Comparison of ENCODE assay signal across 8 cellular contexts in genomic region chr6:152637422-152638047, GRCh38. TPM values are rescaled to one million over a fixed set of nuclear protein-coding genes. Genes with fewer than 3 reads are reported as not detected.
DNase-seq lines count a peak whose midpoint lies in the region; ATAC-seq and TF ChIP-seq lines count a peak whose summit lies in the region.

No MANE protein-coding gene starts in this region.

- no peaks in the 10 kb centered on the region for H3K27me3 ChIP-seq in dorsolateral prefrontal cortex
- H3K27me3 ChIP-seq in muscle layer of colon (ENCODE audit: control insufficient read depth in 1 of 2, insufficient read depth in 2 of 2, low read length in 2 of 2), result no peaks in the 10 kb centered on the region
- H3K27me3 ChIP-seq in upper lobe of left lung, result no peaks in the 10 kb centered on the region

- no peak for DNase-seq in activated naive CD8-positive, alpha-beta T cell treated with anti-CD3 and anti-CD28 coated beads, Interleukin-2, amount 50 U/mL, for 24 hours
- DNase-seq in dorsolateral prefrontal cortex, result no peak
- no peak for DNase-seq in upper lobe of left lung

- H3K27me3 Mint-ChIP-seq in activated naive CD8-positive, alpha-beta T cell, result peaks cover 32% of the 10 kb centered on the region
- peaks cover 40% of the 10 kb centered on the region for H3K27me3 Mint-ChIP-seq in activated naive CD8-positive, alpha-beta T cell treated with anti-CD3 and anti-CD28 coated beads, Interleukin-2, amount 50 U/mL, for 24 hours

- peaks cover 11% of the 10 kb centered on the region for H3K4me1 Mint-ChIP-seq in activated naive CD8-positive, alpha-beta T cell (ENCODE audit: low read depth)
- H3K4me1 Mint-ChIP-seq in activated naive CD8-positive, alpha-beta T cell treated with anti-CD3 and anti-CD28 coated beads, Interleukin-2, amount 50 U/mL, for 24 hours, result peaks cover 7% of the 10 kb centered on the region

- H3K27ac Mint-ChIP-seq in activated naive CD8-positive, alpha-beta T cell, result no peak overlapping the region
- no peak overlapping the region for H3K27ac Mint-ChIP-seq in activated naive CD8-positive, alpha-beta T cell treated with anti-CD3 and anti-CD28 coated beads, Interleukin-2, amount 50 U/mL, for 24 hours

- no peak for ATAC-seq in activated naive CD8-positive, alpha-beta T cell treated with anti-CD3 and anti-CD28 coated beads, Interleukin-2, amount 50 U/mL, for 24 hours
- no peak for ATAC-seq in upper lobe of left lung (ENCODE audit: low FRiP score in 2 of 2)
- ATAC-seq in GM18909 (IDR thresholded peaks at IDR 0.05; ENCODE audit: poor library complexity, unreplicated experiment), result no peak
- no peak for ATAC-seq in HG02623 (IDR thresholded peaks at IDR 0.05; ENCODE audit: unreplicated experiment)
- ATAC-seq in HG03108 (IDR thresholded peaks at IDR 0.05; ENCODE audit: unreplicated experiment), result no peak

- WGBS in upper lobe of left lung, 2 donors, result 47 to 49% methylated on average over 8 of the region's 8 CpGs

- H3K4me3 ChIP-seq in dorsolateral prefrontal cortex (peak overlapping the region; percentile 49 to 84 (median 71)), muscle layer of colon (ENCODE audit: low read depth in 1 of 2, low read length in 2 of 2) (peak overlapping the region; percentile 81 to 84), upper lobe of left lung (peak overlapping the region in 3 of 4 donors; percentile 55 to 85 (median 82))

- H3K27ac ChIP-seq in dorsolateral prefrontal cortex, result peak overlapping the region in 50 of 59 donors; percentile 50 to 96 (median 86)
- peak overlapping the region; percentile 89 for H3K27ac ChIP-seq in muscle layer of colon (ENCODE audit: low read depth, low read length)
- H3K27ac ChIP-seq in upper lobe of left lung, result peak overlapping the region; percentile 77 to 92 (median 81)

- intact Hi-C loops in dorsolateral prefrontal cortex (cut with DNase I), result loop anchor here (10.0 kb wide), 2 partner anchors 73 to 163 kb away; no protein-coding TSS in a partner anchor

- peak in 1 of 56 donors; percentile 7 for TF ChIP-seq CTCF in dorsolateral prefrontal cortex (IDR thresholded peaks at IDR 0.05 in 54 of 56, conservative IDR thresholded peaks at IDR 0.05 in 2 of 56; ENCODE audit: low read depth in 1 of 56, partially characterized antibody in 56 of 56)
- TF ChIP-seq CTCF in upper lobe of left lung (IDR thresholded peaks at IDR 0.05), result no peak

- no peaks in the 10 kb centered on the region for H3K9me3 ChIP-seq in muscle layer of colon (ENCODE audit: low read length)
- H3K9me3 ChIP-seq in upper lobe of left lung, result no peaks in the 10 kb centered on the region

- TF ChIP-seq POLR2A in upper lobe of left lung (IDR thresholded peaks at IDR 0.05), result no peak

- H3K36me3 ChIP-seq in muscle layer of colon (ENCODE audit: insufficient read depth, low read length) (no peaks in the 10 kb centered on the region), upper lobe of left lung (no peaks in the 10 kb centered on the region)

- TF ChIP-seq EP300 in upper lobe of left lung (IDR thresholded peaks at IDR 0.05), result no peak

- H3K4me3 Mint-ChIP-seq in activated naive CD8-positive, alpha-beta T cell, result peak overlapping the region; percentile 20
- no peak overlapping the region for H3K4me3 Mint-ChIP-seq in activated naive CD8-positive, alpha-beta T cell treated with anti-CD3 and anti-CD28 coated beads, Interleukin-2, amount 50 U/mL, for 24 hours

- no peaks in the 10 kb centered on the region for H3K36me3 Mint-ChIP-seq in activated naive CD8-positive, alpha-beta T cell
- no peaks in the 10 kb centered on the region for H3K36me3 Mint-ChIP-seq in activated naive CD8-positive, alpha-beta T cell treated with anti-CD3 and anti-CD28 coated beads, Interleukin-2, amount 50 U/mL, for 24 hours (ENCODE audit: low read depth)

- peaks cover 12% of the 10 kb centered on the region for H3K4me1 ChIP-seq in muscle layer of colon (ENCODE audit: insufficient read depth, low read length)
- H3K4me1 ChIP-seq in upper lobe of left lung, result peaks cover 20 to 36% (median 27%) of the 10 kb centered on the region in 4 donors

- no peaks in the 10 kb centered on the region for H3K9me3 Mint-ChIP-seq in activated naive CD8-positive, alpha-beta T cell (ENCODE audit: low read depth)
- no peaks in the 10 kb centered on the region for H3K9me3 Mint-ChIP-seq in activated naive CD8-positive, alpha-beta T cell treated with anti-CD3 and anti-CD28 coated beads, Interleukin-2, amount 50 U/mL, for 24 hours

- H3K9ac ChIP-seq in muscle layer of colon (ENCODE audit: low read length), result no peak overlapping the region

RNA-seq across cellular contexts. Expression of gene SYNE1, which starts 0.4 kb away (rescaled TPM):
- total RNA-seq in dorsolateral prefrontal cortex (100 to 1,000 TPM; 127 to 442 (median 306) TPM), upper lobe of left lung (100 to 1,000 TPM; 160 to 859 (median 490) TPM)
